Comparison of ENCODE assay signal across 11 cellular contexts in genomic region chr1:244945109-244945671, GRCh38.
DNase-seq lines count a peak whose midpoint lies in the region; ATAC-seq and TF ChIP-seq lines count a peak whose summit lies in the region.
"Had no signal": no experiment of that assay in that cellular context is flagged by ENCODE, and none has a peak within 500 bp of the region (broad histone marks: within the 10 kb centered on the region; RNA-seq: fewer than 3 reads in every experiment).

No MANE protein-coding gene starts in this region.

- H4K20me1 ChIP-seq in KMS-11 (ENCODE audit: insufficient read depth): no peaks in the 10 kb centered on the region
- H4K20me1 ChIP-seq: BLaER1 had no signal

- peak overlapping the region; percentile 34; the same call in 1 of the 2 replicates for H3K4me2 ChIP-seq in KMS-11
- H3K4me2 ChIP-seq: BLaER1 had no signal

- H3K4me3 ChIP-seq in GM12865 (ENCODE audit: low read depth, low read length): no peak overlapping the region; the same call in 1 of the 2 replicates
- no peak overlapping the region for H3K4me3 ChIP-seq in KMS-11 (IDR thresholded peaks at IDR 0.05; ENCODE audit: insufficient read depth, low read depth, low read length)
- H3K4me3 ChIP-seq: BLaER1 had no signal

- H2AFZ ChIP-seq in KMS-11 (ENCODE audit: low read depth): no peak overlapping the region

- no peak overlapping the region for H3K9ac ChIP-seq in KMS-11
- H3K9ac ChIP-seq: BLaER1 had no signal

- H3K4me1 ChIP-seq in KMS-11 (ENCODE audit: low read depth, poor library complexity, severe bottlenecking): peaks cover 16% of the 10 kb centered on the region

- no peaks in the 10 kb centered on the region for H3K27me3 ChIP-seq in KMS-11 (ENCODE audit: insufficient read depth, low read depth)
- H3K27me3 ChIP-seq: BLaER1, neutrophil had no signal

- no peaks in the 10 kb centered on the region for H3K79me2 ChIP-seq in KMS-11 (ENCODE audit: insufficient read depth, low read depth)

- TF ChIP-seq CTCF in GM12865 (IDR thresholded peaks at IDR 0.05; ENCODE audit: insufficient read depth, low read depth, low read length, missing control alignments): no peak
- TF ChIP-seq CTCF in KMS-11 (conservative IDR thresholded peaks at IDR 0.05; ENCODE audit: low read depth, low read length): no peak

- peak; percentile 85 for DNase-seq in GM12865 (ENCODE audit: low read depth)
- no peak for DNase-seq in OCI-M2 (lab: John Stamatoyannopoulos, UW; ENCODE audit: unreplicated experiment)
- no peak for DNase-seq in NCI-H446 treated with DMSO at 0.1 percent for 48 hours (lab: John Stamatoyannopoulos, UW)
- DNase-seq in stimulated activated CD4-positive, alpha-beta T cell treated with anti-CD3 and anti-CD28 coated beads, Interleukin-4, amount 100 ng/mL, for 4 hours: no peak
- no peak for DNase-seq in SHP77 (lab: John Stamatoyannopoulos, UW)
- DNase-seq: activated naive CD4-positive, alpha-beta T cell treated with anti-CD3 and anti-CD28 coated beads, Interleukin-2, amount 50 U/mL, for 16 hours had no signal

- ATAC-seq in GM19395 (IDR thresholded peaks at IDR 0.05; ENCODE audit: unreplicated experiment) (peak; percentile 90), HG02884 (IDR thresholded peaks at IDR 0.05; ENCODE audit: unreplicated experiment) (peak; percentile 78)

- H3K27ac ChIP-seq in KMS-11: no peak overlapping the region; the same call in 1 of the 2 replicates
- H3K27ac ChIP-seq: BLaER1, neutrophil had no signal

- no peaks in the 10 kb centered on the region for H3K36me3 ChIP-seq in KMS-11 (ENCODE audit: insufficient read depth)
- H3K36me3 ChIP-seq: BLaER1, neutrophil had no signal
